ENCODE assay signal across 1 cellular context in the genomic region with DNA sequence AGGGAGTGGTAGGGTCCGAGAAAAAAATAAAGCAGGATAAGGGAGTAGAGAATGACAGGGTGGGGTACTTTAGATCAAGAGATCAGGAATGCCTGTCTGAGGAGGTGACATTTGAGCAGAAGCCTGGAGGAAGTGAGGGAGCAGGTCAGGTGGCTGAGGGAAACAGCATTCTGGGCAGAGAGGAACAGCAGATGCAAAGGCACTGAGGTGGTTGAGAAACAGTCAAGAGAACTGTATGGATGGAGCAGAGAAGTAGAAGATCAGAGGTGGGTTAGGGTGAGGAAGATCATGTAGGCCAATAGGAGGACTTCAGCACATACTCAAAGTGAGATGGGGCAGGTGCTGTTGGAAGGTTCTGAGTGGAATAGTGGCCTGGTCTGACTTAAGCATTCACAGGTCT.
TF ChIP-seq lines count a peak whose summit lies in the region.

No MANE protein-coding gene starts in this region.

TF ChIP-seq in SK-N-SH treated with all-trans-retinoic acid at 6 μM for 48 hours, 23 proteins besides CTCF, POLR2A, EP300 and RAD21 (continued from another document):
- TF ChIP-seq PATZ1 (CRISPR knock-in tag; IDR thresholded peaks at IDR 0.05; ENCODE audit: borderline replicate concordance) (no peak), TSHZ2 (CRISPR knock-in tag; IDR thresholded peaks at IDR 0.05) (no peak)
- TF ChIP-seq, protein P1, sequence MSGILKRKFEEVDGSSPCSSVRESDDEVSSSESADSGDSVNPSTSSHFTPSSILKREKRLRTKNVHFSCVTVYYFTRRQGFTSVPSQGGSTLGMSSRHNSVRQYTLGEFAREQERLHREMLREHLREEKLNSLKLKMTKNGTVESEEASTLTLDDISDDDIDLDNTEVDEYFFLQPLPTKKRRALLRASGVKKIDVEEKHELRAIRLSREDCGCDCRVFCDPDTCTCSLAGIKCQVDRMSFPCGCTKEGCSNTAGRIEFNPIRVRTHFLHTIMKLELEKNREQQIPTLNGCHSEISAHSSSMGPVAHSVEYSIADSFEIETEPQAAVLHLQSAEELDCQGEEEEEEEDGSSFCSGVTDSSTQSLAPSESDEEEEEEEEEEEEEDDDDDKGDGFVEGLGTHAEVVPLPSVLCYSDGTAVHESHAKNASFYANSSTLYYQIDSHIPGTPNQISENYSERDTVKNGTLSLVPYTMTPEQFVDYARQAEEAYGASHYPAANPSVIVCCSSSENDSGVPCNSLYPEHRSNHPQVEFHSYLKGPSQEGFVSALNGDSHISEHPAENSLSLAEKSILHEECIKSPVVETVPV (CRISPR knock-in tag; IDR thresholded peaks at IDR 0.05), result no peak
